1 cellular context compared by ENCODE assay signal in genomic region chr3:22245122-22245521, GRCh38.
TF ChIP-seq lines count a peak whose summit lies in the region.

No MANE protein-coding gene starts in this region.

TF ChIP-seq in WTC11, 78 proteins besides CTCF, POLR2A, EP300 and RAD21 (continued from another document):
- TF ChIP-seq, protein P1, sequence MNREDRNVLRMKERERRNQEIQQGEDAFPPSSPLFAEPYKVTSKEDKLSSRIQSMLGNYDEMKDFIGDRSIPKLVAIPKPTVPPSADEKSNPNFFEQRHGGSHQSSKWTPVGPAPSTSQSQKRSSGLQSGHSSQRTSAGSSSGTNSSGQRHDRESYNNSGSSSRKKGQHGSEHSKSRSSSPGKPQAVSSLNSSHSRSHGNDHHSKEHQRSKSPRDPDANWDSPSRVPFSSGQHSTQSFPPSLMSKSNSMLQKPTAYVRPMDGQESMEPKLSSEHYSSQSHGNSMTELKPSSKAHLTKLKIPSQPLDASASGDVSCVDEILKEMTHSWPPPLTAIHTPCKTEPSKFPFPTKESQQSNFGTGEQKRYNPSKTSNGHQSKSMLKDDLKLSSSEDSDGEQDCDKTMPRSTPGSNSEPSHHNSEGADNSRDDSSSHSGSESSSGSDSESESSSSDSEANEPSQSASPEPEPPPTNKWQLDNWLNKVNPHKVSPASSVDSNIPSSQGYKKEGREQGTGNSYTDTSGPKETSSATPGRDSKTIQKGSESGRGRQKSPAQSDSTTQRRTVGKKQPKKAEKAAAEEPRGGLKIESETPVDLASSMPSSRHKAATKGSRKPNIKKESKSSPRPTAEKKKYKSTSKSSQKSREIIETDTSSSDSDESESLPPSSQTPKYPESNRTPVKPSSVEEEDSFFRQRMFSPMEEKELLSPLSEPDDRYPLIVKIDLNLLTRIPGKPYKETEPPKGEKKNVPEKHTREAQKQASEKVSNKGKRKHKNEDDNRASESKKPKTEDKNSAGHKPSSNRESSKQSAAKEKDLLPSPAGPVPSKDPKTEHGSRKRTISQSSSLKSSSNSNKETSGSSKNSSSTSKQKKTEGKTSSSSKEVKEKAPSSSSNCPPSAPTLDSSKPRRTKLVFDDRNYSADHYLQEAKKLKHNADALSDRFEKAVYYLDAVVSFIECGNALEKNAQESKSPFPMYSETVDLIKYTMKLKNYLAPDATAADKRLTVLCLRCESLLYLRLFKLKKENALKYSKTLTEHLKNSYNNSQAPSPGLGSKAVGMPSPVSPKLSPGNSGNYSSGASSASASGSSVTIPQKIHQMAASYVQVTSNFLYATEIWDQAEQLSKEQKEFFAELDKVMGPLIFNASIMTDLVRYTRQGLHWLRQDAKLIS (CRISPR knock-in tag; IDR thresholded peaks at IDR 0.05; ENCODE audit: borderline replicate concordance): no peak
- TF ChIP-seq PRRX2 (CRISPR knock-in tag; IDR thresholded peaks at IDR 0.05) (no peak), NR2C2 (CRISPR knock-in tag; IDR thresholded peaks at IDR 0.05) (no peak), ZNF121 (CRISPR knock-in tag; IDR thresholded peaks at IDR 0.05) (no peak), ZNF219 (CRISPR knock-in tag; IDR thresholded peaks at IDR 0.05; ENCODE audit: borderline replicate concordance) (no peak), HMGA2 (CRISPR knock-in tag; IDR thresholded peaks at IDR 0.05) (no peak), ZNF416 (CRISPR knock-in tag; IDR thresholded peaks at IDR 0.05) (no peak), ETV6 (CRISPR knock-in tag; IDR thresholded peaks at IDR 0.05) (no peak), NR1H2 (CRISPR knock-in tag; IDR thresholded peaks at IDR 0.05) (no peak), MLX (CRISPR knock-in tag; IDR thresholded peaks at IDR 0.05) (no peak), ZNF138 (CRISPR knock-in tag; conservative IDR thresholded peaks at IDR 0.05) (no peak), SP1 (CRISPR knock-in tag; conservative IDR thresholded peaks at IDR 0.05) (no peak)
- TF ChIP-seq, protein P2, sequence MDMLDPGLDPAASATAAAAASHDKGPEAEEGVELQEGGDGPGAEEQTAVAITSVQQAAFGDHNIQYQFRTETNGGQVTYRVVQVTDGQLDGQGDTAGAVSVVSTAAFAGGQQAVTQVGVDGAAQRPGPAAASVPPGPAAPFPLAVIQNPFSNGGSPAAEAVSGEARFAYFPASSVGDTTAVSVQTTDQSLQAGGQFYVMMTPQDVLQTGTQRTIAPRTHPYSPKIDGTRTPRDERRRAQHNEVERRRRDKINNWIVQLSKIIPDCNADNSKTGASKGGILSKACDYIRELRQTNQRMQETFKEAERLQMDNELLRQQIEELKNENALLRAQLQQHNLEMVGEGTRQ (CRISPR knock-in tag; IDR thresholded peaks at IDR 0.05): no peak
- TF ChIP-seq, protein P3, sequence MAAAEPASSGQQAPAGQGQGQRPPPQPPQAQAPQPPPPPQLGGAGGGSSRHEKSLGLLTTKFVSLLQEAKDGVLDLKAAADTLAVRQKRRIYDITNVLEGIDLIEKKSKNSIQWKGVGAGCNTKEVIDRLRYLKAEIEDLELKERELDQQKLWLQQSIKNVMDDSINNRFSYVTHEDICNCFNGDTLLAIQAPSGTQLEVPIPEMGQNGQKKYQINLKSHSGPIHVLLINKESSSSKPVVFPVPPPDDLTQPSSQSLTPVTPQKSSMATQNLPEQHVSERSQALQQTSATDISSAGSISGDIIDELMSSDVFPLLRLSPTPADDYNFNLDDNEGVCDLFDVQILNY (CRISPR knock-in tag; IDR thresholded peaks at IDR 0.05): no peak
- TF ChIP-seq, protein P4, sequence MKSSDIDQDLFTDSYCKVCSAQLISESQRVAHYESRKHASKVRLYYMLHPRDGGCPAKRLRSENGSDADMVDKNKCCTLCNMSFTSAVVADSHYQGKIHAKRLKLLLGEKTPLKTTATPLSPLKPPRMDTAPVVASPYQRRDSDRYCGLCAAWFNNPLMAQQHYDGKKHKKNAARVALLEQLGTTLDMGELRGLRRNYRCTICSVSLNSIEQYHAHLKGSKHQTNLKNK (CRISPR knock-in tag; IDR thresholded peaks at IDR 0.05): no peak
TF ChIP-seq in WTC11: peak in this region for 0.
